33 cellular contexts compared by ENCODE assay signal in genomic region chr9:132015866-132016265, GRCh38.
"Had no signal": no experiment of that assay in that cellular context is flagged by ENCODE, and none has a peak within 500 bp of the region (broad histone marks: within the 10 kb centered on the region; RNA-seq: fewer than 3 reads in every experiment).

No MANE protein-coding gene starts in this region.

- H3K4me3 ChIP-seq: adrenal gland, body of pancreas, breast epithelium had no signal

- H3K27ac ChIP-seq: adrenal gland, body of pancreas, brain microvascular endothelial cell, breast epithelium had no signal

- FAIRE-seq: astrocyte, colon, TTC549 had no signal

- ATAC-seq: activated CD8-positive, alpha-beta T cell treated with anti-CD3 and anti-CD28 coated beads for 36 hours; activated naive CD4-positive, alpha-beta T cell treated with anti-CD3 and anti-CD28 coated beads, Interleukin-2, amount 50 U/mL, for 72 hours; activated T-cell treated with anti-CD3 and anti-CD28 coated beads, Interleukin-2, amount 50 U/mL, for 4 hours; activated T-cell treated with anti-CD3 and anti-CD28 coated beads, Interleukin-2, amount 50 U/mL, for 72 hours; activated T-helper 17 cell treated with anti-CD3 and anti-CD28 coated beads, Interleukin-2, amount 50 U/mL, for 72 hours; body of pancreas had no signal

- H3K36me3 ChIP-seq: adrenal gland, brain microvascular endothelial cell, breast epithelium had no signal

- H3K27me3 ChIP-seq: adrenal gland, body of pancreas, brain microvascular endothelial cell, breast epithelium had no signal

- DNase-seq: activated B cell treated with CpG ODN at 0.5 μM for 24 hours; activated CD4-positive, alpha-beta memory T cell treated with anti-CD3 and anti-CD28 coated beads for 36 hours; activated CD4-positive, alpha-beta T cell treated with anti-CD3 and anti-CD28 coated beads for 4 hours; activated CD4-positive, alpha-beta T cell treated with anti-CD3 and anti-CD28 coated beads, Interleukin-2, amount 10 ng/mL, durations not matched to agents 24 days and 14 days; activated CD4-positive, alpha-beta T cell treated with anti-CD3 and anti-CD28 coated beads, Interleukin-2, amount 50 U/mL, for 1 hour; activated CD4-positive, alpha-beta T cell treated with anti-CD3 and anti-CD28 coated beads, Interleukin-2, amount 50 U/mL, for 4 hours; activated CD4-positive, CD25-positive, alpha-beta regulatory T cell treated with anti-CD3 and anti-CD28 coated beads, Interleukin-2, amount 50 U/mL, for 72 hours; activated CD8-positive, alpha-beta memory T cell treated with anti-CD3 and anti-CD28 coated beads, Interleukin-2, amount 50 U/mL, for 4 hours; activated CD8-positive, alpha-beta T cell treated with anti-CD3 and anti-CD28 coated beads for 36 hours; activated effector memory CD4-positive, alpha-beta T cell treated with anti-CD3 and anti-CD28 coated beads, Interleukin-2, amount 50 U/mL, for 16 hours; activated gamma-delta T cell treated with Interleukin-2 at 50 U/mL for 16 hours; activated naive CD4-positive, alpha-beta T cell; activated naive CD4-positive, alpha-beta T cell treated with anti-CD3 and anti-CD28 coated beads for 36 hours; activated naive CD4-positive, alpha-beta T cell treated with anti-CD3 and anti-CD28 coated beads, Interleukin-2, amount 50 U/mL, for 16 hours; activated naive CD8-positive, alpha-beta T cell treated with anti-CD3 and anti-CD28 coated beads for 36 hours; activated T-cell treated with anti-CD3 and anti-CD28 coated beads for 4 hours; activated T-cell treated with anti-CD3 and anti-CD28 coated beads, Interleukin-2, amount 50 U/mL, for 1 hour; activated T-cell treated with anti-CD3 and anti-CD28 coated beads, Interleukin-2, amount 50 U/mL, for 4 hours; activated T-cell treated with anti-CD3 and anti-CD28 coated beads, Interleukin-2, amount 50 U/mL, for 72 hours; adrenal gland; amniotic stem cell; aorta; body of pancreas; brain microvascular endothelial cell; central memory CD4-positive, alpha-beta T cell; T-helper 2 cell; T-helper 9 cell had no signal

- H3K9me3 ChIP-seq: adrenal gland, body of pancreas, breast epithelium had no signal
